ENCODE assay signal across 8 cellular contexts in the genomic region with DNA sequence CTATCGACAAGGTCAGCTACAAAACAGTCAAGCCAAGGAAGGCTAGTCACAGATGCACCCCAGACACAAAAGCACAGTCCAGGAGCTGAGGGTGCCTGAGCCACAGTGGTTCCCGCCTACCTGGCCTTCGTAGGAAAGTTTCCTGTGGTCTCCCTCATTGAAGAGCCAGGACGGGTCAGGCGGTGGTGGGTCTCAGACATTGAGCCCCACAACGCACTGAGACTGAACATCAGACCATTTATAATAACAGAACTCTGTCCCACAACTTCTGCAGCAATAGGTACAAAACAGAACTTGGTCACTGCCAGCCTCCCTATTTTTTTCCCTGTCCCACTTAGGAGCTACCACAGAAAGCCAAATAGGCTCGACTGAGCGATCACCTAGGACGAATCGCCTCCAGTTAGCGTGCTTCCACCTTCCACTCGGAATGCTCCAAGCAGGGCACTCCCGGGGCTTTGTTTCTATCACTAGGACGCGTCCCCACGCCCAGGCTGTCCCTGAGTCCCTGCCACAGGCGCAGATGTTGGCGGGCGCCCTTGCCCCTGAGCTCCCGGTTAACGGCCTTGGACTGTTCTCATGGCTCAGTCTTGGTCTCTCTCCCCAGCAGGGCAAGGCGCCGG. TPM values are rescaled to one million over a fixed set of nuclear protein-coding genes. Genes with fewer than 3 reads are reported as not detected.
DNase-seq lines count a peak whose midpoint lies in the region; TF ChIP-seq lines count a peak whose summit lies in the region.

No MANE protein-coding gene starts in this region.

- no peaks in the 10 kb centered on the region for H4K20me1 ChIP-seq in OCI-LY7 (ENCODE audit: insufficient read depth, low read length)
- peaks cover 3% of the 10 kb centered on the region for H4K20me1 ChIP-seq in neural progenitor cell (ENCODE audit: low read depth)

- CTCF ChIA-PET in OCI-LY7 (lab: Charles Lee; ENCODE audit: unreplicated experiment), result no interaction called here

- peak overlapping the region; percentile 85 for H2AFZ ChIP-seq in OCI-LY7 (ENCODE audit: low read length)
- H2AFZ ChIP-seq in neural progenitor cell (replicated peaks), result peak overlapping the region; percentile 97

- H3K79me2 ChIP-seq in OCI-LY7 (ENCODE audit: insufficient read depth, low read depth, low read length), result no peaks in the 10 kb centered on the region
- peaks cover 52% of the 10 kb centered on the region for H3K79me2 ChIP-seq in neural progenitor cell (ENCODE audit: low read depth)

- H3K4me3 Mint-ChIP-seq in neural progenitor cell, result peak overlapping the region; percentile 87

- H3K27me3 Mint-ChIP-seq in neural progenitor cell (ENCODE audit: insufficient read depth, low read depth), result peaks cover 14% of the 10 kb centered on the region

- H3K27me3 ChIP-seq in neural progenitor cell, result no peaks in the 10 kb centered on the region

- peak; percentile 63 for DNase-seq in NCI-H510A treated with DMSO at 0.1 percent for 48 hours (lab: John Stamatoyannopoulos, UW)
- no peak for DNase-seq in NCI-H510A (lab: John Stamatoyannopoulos, UW)
- no peak for DNase-seq in OCI-LY7 (ENCODE audit: low spot score)
- no peak for DNase-seq in epithelial cell of prostate (ENCODE audit: low read depth, low spot score)
- DNase-seq in neural progenitor cell (ENCODE audit: low spot score), result peak; percentile 7
- no peak for DNase-seq in MV-4-11 (lab: John Stamatoyannopoulos, UW)
- DNase-seq in ACHN, result no peak
- DNase-seq in CD1c-positive myeloid dendritic cell (ENCODE audit: extremely low spot score), result no peak

- TF ChIP-seq CTCF in OCI-LY7 (conservative IDR thresholded peaks at IDR 0.05; ENCODE audit: low read length) (no peak), neural progenitor cell (IDR thresholded peaks at IDR 0.05) (no peak)

- intact Hi-C loops in OCI-LY7 (cut with micrococcal nuclease; ENCODE audit: unreplicated experiment), result loop anchor here (2.0 kb wide), 1 partner anchor 77 kb away; a partner anchor contains a TSS

- H3K9me3 Mint-ChIP-seq in neural progenitor cell, result peaks cover 73% of the 10 kb centered on the region

- H3K4me3 ChIP-seq in OCI-LY7 (ENCODE audit: low read depth, low read length, poor library complexity, severe bottlenecking), result peak overlapping the region; percentile 72
- H3K4me3 ChIP-seq in neural progenitor cell, result peak overlapping the region; percentile 81

- H3F3A ChIP-seq in neural progenitor cell (ENCODE audit: low read depth), result peaks cover 21% of the 10 kb centered on the region

- peaks cover 12% of the 10 kb centered on the region for H3K4me1 Mint-ChIP-seq in neural progenitor cell

- H3K27ac Mint-ChIP-seq in neural progenitor cell, result peak overlapping the region; percentile 81

- peaks cover 4% of the 10 kb centered on the region; the same call in 1 of the 2 replicates for H3K9me3 ChIP-seq in OCI-LY7 (ENCODE audit: low read length)
- H3K9me3 ChIP-seq in neural progenitor cell (ENCODE audit: low read depth), result peaks cover 3% of the 10 kb centered on the region

- TSS peak; percentile 93 for BruUV-seq in OCI-LY7 (replicated peaks; lab: Mats Ljungman, UMichigan)

- H3K9ac ChIP-seq in neural progenitor cell, result peak overlapping the region; percentile 63

- H3K4me1 ChIP-seq in OCI-LY7 (ENCODE audit: insufficient read depth, low read length, poor library complexity, severe bottlenecking) (no peaks in the 10 kb centered on the region), neural progenitor cell (peaks cover 13% of the 10 kb centered on the region)

- H3K27ac ChIP-seq in OCI-LY7 (ENCODE audit: low read depth, low read length, poor library complexity, severe bottlenecking) (peak overlapping the region; percentile 42), epithelial cell of prostate (peak overlapping the region; percentile 76), neural progenitor cell (peak overlapping the region; percentile 81)

- H3K36me3 Mint-ChIP-seq in neural progenitor cell, result peaks cover 40% of the 10 kb centered on the region

- H3K36me3 ChIP-seq in OCI-LY7 (ENCODE audit: insufficient read depth, low read length), result peaks cover 35% of the 10 kb centered on the region
- H3K36me3 ChIP-seq in neural progenitor cell, result peaks cover 21% of the 10 kb centered on the region

- POLR2A ChIA-PET in OCI-LY7 (lab: Charles Lee), result interaction anchor here (0.6 to 1.0 kb wide), 3 partner anchors 9 to 37 kb away, joined by 3 read pairs; no protein-coding TSS in a partner anchor

- no peaks in the 10 kb centered on the region for H3K9me2 ChIP-seq in OCI-LY7 (ENCODE audit: insufficient read depth, low read length)

- H3K4me2 ChIP-seq in OCI-LY7 (ENCODE audit: low read length) (peak overlapping the region; percentile 65), neural progenitor cell (peak overlapping the region; percentile 90)

- in situ Hi-C loops in ACHN (cut with HindIII; ENCODE audit: low pct_ligation_motif_present, low pct_unique_long_range_greater_than_20kb, low sequenced_read_pairs), result no loop called here

RNA-seq across cellular contexts. Expression of a gene that starts 0.6 kb away (rescaled TPM):
- total RNA-seq in OCI-LY7 (2014; rRNA removed; shearing (Covaris generic)), result 34.1 and 38.6 TPM in 2 replicates
- 31.0 and 37.3 TPM in 2 replicates for total RNA-seq in OCI-LY7 (2022)
- 86.0 and 104 TPM in 2 replicates for total RNA-seq in neural progenitor cell (ENCODE audit: low replicate concordance)

RNA-seq across cellular contexts. Expression of a gene that starts 45.2 kb away (rescaled TPM):
- total RNA-seq in OCI-LY7 (2014; rRNA removed; shearing (Covaris generic)), result 36.4 and 68.3 TPM in 2 replicates
- total RNA-seq in OCI-LY7 (2022) (36.2 and 42.4 TPM in 2 replicates), neural progenitor cell (ENCODE audit: low replicate concordance) (39.3 and 43.0 TPM in 2 replicates)

RNA-seq across cellular contexts. Expression of a gene that starts 50.7 kb away (rescaled TPM):
- 7.3 and 7.8 TPM in 2 replicates for total RNA-seq in OCI-LY7 (2014; rRNA removed; shearing (Covaris generic))
- total RNA-seq in OCI-LY7 (2022) (7.1 and 7.7 TPM in 2 replicates), neural progenitor cell (ENCODE audit: low replicate concordance) (18.6 and 24.0 TPM in 2 replicates)

Comparison
In these comparisons a context has a peak if more than half of its experiments do, and no peak if none do; other contexts are left out.
1. DNase-seq: peak in NCI-H510A treated with DMSO at 0.1 percent for 48 hours (single experiment) and neural progenitor cell (single experiment); none in NCI-H510A (single experiment), OCI-LY7 (single experiment), epithelial cell of prostate (single experiment), MV-4-11 (single experiment), ACHN (single experiment) and CD1c-positive myeloid dendritic cell (single experiment).
2. Peak in every context shown above with its lines, with median percentiles within 50 percentile points of each other: H3K27ac ChIP-seq.